In the genomic region with DNA sequence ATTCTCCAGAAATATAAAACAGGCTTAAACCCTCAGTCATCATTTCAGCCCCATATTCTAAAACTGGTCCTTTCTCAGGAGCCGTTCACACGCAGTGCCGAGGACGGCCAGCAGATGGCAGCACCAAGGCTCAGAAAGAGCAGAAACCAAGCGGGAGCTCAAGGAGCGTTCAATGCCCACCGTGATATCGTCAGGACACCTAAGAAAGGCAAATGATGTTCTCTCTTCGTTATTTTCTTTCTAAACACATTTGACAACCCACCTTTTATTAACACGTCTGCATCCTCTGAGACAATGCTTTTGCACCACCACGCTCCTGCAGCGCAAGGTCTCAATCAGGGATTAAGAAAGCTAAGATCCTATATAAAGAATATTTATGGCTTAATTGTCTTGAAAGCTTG, we compare ENCODE assay signal across 9 cellular contexts. TPM values are rescaled to one million over a fixed set of nuclear protein-coding genes. Genes with fewer than 3 reads are reported as not detected.
DNase-seq lines count a peak whose midpoint lies in the region; ATAC-seq and TF ChIP-seq lines count a peak whose summit lies in the region.
"Had no signal": no experiment of that assay in that cellular context is flagged by ENCODE, and none has a peak within 500 bp of the region (broad histone marks: within the 10 kb centered on the region; RNA-seq: fewer than 3 reads in every experiment).

No MANE protein-coding gene starts in this region.

- peak overlapping the region; percentile 36 to 72 for H3K4me3 ChIP-seq in duodenal mucosa (ENCODE audit: low read depth in 1 of 2, low read length in 2 of 2)
- H3K4me3 ChIP-seq in lung = no peak overlapping the region
- H3K4me3 ChIP-seq: BLaER1 had no signal

- WGBS in lung, 2 donors = 11% methylated on average over 12 of the region's 12 CpGs

- no peak overlapping the region for H3K27ac Mint-ChIP-seq in activated CD4-positive, alpha-beta memory T cell treated with anti-CD3 and anti-CD28 coated beads, Interleukin-2, amount 10 ng/mL, durations not matched to agents 7 days and 5 days

- H3K4me1 ChIP-seq in duodenal mucosa (ENCODE audit: control insufficient read depth in 1 of 2, insufficient read depth in 2 of 2, low read length in 2 of 2) (peaks cover 22 to 31% of the 10 kb centered on the region in 2 donors), lung (ENCODE audit: control insufficient read depth in 2 of 2, insufficient read depth in 2 of 2, low read length in 2 of 2) (peaks cover 0 to 9% of the 10 kb centered on the region in 2 donors)

- H3K9me3 Mint-ChIP-seq in activated CD4-positive, alpha-beta memory T cell treated with anti-CD3 and anti-CD28 coated beads, Interleukin-2, amount 10 ng/mL, durations not matched to agents 7 days and 5 days = no peaks in the 10 kb centered on the region

- DNase-seq in DMS153 treated with DMSO at 0.1 percent for 48 hours (lab: John Stamatoyannopoulos, UW; ENCODE audit: unreplicated experiment) = peak; percentile 55
- no peak for DNase-seq in DMS153 (lab: John Stamatoyannopoulos, UW)
- DNase-seq in NCI-H69 (lab: John Stamatoyannopoulos, UW) = peak; percentile 78
- DNase-seq in activated CD4-positive, alpha-beta memory T cell treated with anti-CD3 and anti-CD28 coated beads, Interleukin-2, amount 10 ng/mL, durations not matched to agents 7 days and 5 days = peak; percentile 83
- peak; percentile 82 for DNase-seq in lung (ENCODE audit: low spot score)
- DNase-seq in stimulated activated CD8-positive, alpha-beta memory T cell treated with anti-CD3 and anti-CD28 coated beads, Interleukin-12 subunit alpha, Interleukin-12 subunit beta, amount 100 ng/mL, for 24 hours (ENCODE audit: extremely low read depth) = peak; percentile 39

- POLR2A ChIA-PET in activated CD4-positive, alpha-beta memory T cell treated with anti-CD3 and anti-CD28 coated beads, Interleukin-2, amount 10 ng/mL, durations not matched to agents 7 days and 5 days (lab: Charles Lee) = interaction anchor here (1.2 to 1.5 kb wide), 3 partner anchors 12 to 169 kb away, joined by 3 to 6 read pairs (median 3); a partner anchor contains a TSS

- H3K4me3 Mint-ChIP-seq in activated CD4-positive, alpha-beta memory T cell treated with anti-CD3 and anti-CD28 coated beads, Interleukin-2, amount 10 ng/mL, durations not matched to agents 7 days and 5 days = no peak overlapping the region

- no peaks in the 10 kb centered on the region for H3K36me3 Mint-ChIP-seq in activated CD4-positive, alpha-beta memory T cell treated with anti-CD3 and anti-CD28 coated beads, Interleukin-2, amount 10 ng/mL, durations not matched to agents 7 days and 5 days (ENCODE audit: low read depth)

- peak; percentile 94 for TF ChIP-seq CTCF in lung (IDR thresholded peaks at IDR 0.05; ENCODE audit: control extremely low read depth, extremely low read depth)

- H3K9ac ChIP-seq in duodenal mucosa (ENCODE audit: low read depth in 1 of 2, low read length in 2 of 2) = peak overlapping the region in 1 of 2 donors; percentile 27
- H3K9ac ChIP-seq: BLaER1 had no signal

- H3K9me3 ChIP-seq in duodenal mucosa (ENCODE audit: control insufficient read depth in 1 of 2, low read length in 2 of 2) (no peaks in the 10 kb centered on the region), lung (ENCODE audit: control insufficient read depth in 2 of 2, insufficient read depth in 1 of 2, low read length in 1 of 2) (no peaks in the 10 kb centered on the region)
- H3K9me3 ChIP-seq: BLaER1 had no signal

- H3K4me1 Mint-ChIP-seq in activated CD4-positive, alpha-beta memory T cell treated with anti-CD3 and anti-CD28 coated beads, Interleukin-2, amount 10 ng/mL, durations not matched to agents 7 days and 5 days = peaks cover 8% of the 10 kb centered on the region

- CTCF ChIA-PET in activated CD4-positive, alpha-beta memory T cell treated with anti-CD3 and anti-CD28 coated beads, Interleukin-2, amount 10 ng/mL, durations not matched to agents 7 days and 5 days (lab: Charles Lee) = interaction anchor here (0.5 to 8.4 kb wide), 40 partner anchors 9 to 1796 kb away, joined by 3 to 156 read pairs (median 4); a partner anchor contains a TSS

- no peaks in the 10 kb centered on the region for H3K36me3 ChIP-seq in duodenal mucosa (ENCODE audit: control insufficient read depth in 1 of 2, insufficient read depth in 2 of 2, low read length in 2 of 2)
- H3K36me3 ChIP-seq in lung (ENCODE audit: control insufficient read depth in 2 of 2, insufficient read depth in 2 of 2, low read length in 2 of 2) = no peaks in the 10 kb centered on the region
- H3K36me3 ChIP-seq: BLaER1 had no signal

- ATAC-seq in HG03354 (IDR thresholded peaks at IDR 0.05; ENCODE audit: poor library complexity, severe bottlenecking, unreplicated experiment) = peak; percentile 90
- ATAC-seq in lung (ENCODE audit: insufficient read depth, low FRiP score) = peak; percentile 72

- H3K27me3 ChIP-seq in duodenal mucosa (ENCODE audit: control insufficient read depth in 1 of 2, insufficient read depth in 2 of 2, low read length in 2 of 2) = no peaks in the 10 kb centered on the region
- peaks cover 3% of the 10 kb centered on the region for H3K27me3 ChIP-seq in lung (ENCODE audit: control insufficient read depth, insufficient read depth)
- H3K27me3 ChIP-seq: BLaER1 had no signal

- H3K27me3 Mint-ChIP-seq in activated CD4-positive, alpha-beta memory T cell treated with anti-CD3 and anti-CD28 coated beads, Interleukin-2, amount 10 ng/mL, durations not matched to agents 7 days and 5 days = peaks cover 52% of the 10 kb centered on the region

- H3K27ac ChIP-seq in duodenal mucosa (ENCODE audit: low read depth, low read length) = no peak overlapping the region
- H3K27ac ChIP-seq in lung (ENCODE audit: low read depth in 1 of 2, low read length in 1 of 2) = no peak overlapping the region
- H3K27ac ChIP-seq: BLaER1 had no signal

RNA-seq across cellular contexts. Expression of a gene that starts 45.7 kb away (rescaled TPM):
- total RNA-seq in activated CD4-positive, alpha-beta memory T cell treated with anti-CD3 and anti-CD28 coated beads, Interleukin-2, amount 10 ng/mL, durations not matched to agents 7 days and 5 days = 10 to 100 TPM; 75.8 to 76.5 TPM
- 10 to 100 TPM; 60.6 to 99.6 TPM for total RNA-seq in lung
- polyA plus RNA-seq in lung = 10 to 100 TPM; 15.3 to 25.9 TPM

RNA-seq across cellular contexts. Expression of a gene that starts 52.5 kb away (rescaled TPM):
- total RNA-seq in activated CD4-positive, alpha-beta memory T cell treated with anti-CD3 and anti-CD28 coated beads, Interleukin-2, amount 10 ng/mL, durations not matched to agents 7 days and 5 days = not detected
- not detected for total RNA-seq in lung
- not detected for polyA plus RNA-seq in lung
